Comparison of ENCODE assay signal across 13 cellular contexts in the genomic region with DNA sequence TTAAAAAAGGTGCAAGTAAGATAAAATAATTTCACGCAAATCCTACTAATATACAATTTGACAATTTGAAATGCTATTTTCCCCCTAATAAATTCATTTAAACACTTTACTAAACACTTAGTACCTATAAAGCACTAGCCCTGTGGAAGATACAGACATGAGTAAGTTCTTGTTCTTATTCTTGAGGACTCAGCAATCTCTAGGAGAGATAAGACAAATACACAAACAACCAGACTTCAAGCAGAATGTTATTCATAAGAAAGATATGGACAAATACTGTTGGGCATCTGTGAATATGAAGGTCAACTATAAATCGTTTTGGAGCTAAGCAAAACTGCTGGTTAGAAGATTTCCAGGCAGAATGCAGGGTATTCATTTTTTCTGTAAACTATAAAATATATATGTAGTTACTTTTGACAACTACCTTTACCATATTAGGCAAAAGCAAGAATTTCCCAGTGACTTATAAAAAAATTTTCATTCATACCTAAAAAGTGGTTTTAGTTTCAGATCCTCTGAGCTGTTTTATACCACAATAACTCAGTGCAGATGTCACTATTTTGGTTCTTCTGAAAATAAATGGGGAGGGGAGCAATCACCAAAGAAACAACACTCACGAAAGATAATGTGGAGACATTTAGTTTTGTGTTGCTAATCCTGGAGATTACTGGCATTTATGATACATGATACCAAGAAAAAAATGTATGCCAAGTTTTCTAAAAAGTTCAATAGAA. TPM values are rescaled to one million over a fixed set of nuclear protein-coding genes. Genes with fewer than 3 reads are reported as not detected.
DNase-seq lines count a peak whose midpoint lies in the region; ATAC-seq and TF ChIP-seq lines count a peak whose summit lies in the region.
"Had no signal": no experiment of that assay in that cellular context is flagged by ENCODE, and none has a peak within 500 bp of the region (broad histone marks: within the 10 kb centered on the region; RNA-seq: fewer than 3 reads in every experiment).

No MANE protein-coding gene starts in this region.

- H3K36me3 ChIP-seq in tibial nerve, result no peaks in the 10 kb centered on the region
- no peaks in the 10 kb centered on the region for H3K36me3 ChIP-seq in adrenal gland (replicated peaks in 1 of 2)
- H3K36me3 ChIP-seq: HAP-1, Peyer's patch had no signal

- intact Hi-C loops in adrenal gland (cut with DNase I), result no loop called here

- no peak for TF ChIP-seq EP300 in tibial nerve (IDR thresholded peaks at IDR 0.05)

- ATAC-seq in GM18505 (IDR thresholded peaks at IDR 0.05; ENCODE audit: unreplicated experiment) (peak; percentile 37), GM21390 (IDR thresholded peaks at IDR 0.05; ENCODE audit: unreplicated experiment) (peak; percentile 44), HG03378 (IDR thresholded peaks at IDR 0.05; ENCODE audit: unreplicated experiment) (peak; percentile 47)
- ATAC-seq: left colon had no signal

- H3K27ac ChIP-seq in tibial nerve, result no peak overlapping the region
- H3K27ac ChIP-seq in adrenal gland, result no peak overlapping the region
- H3K27ac ChIP-seq: epithelial cell of prostate, Peyer's patch had no signal

- no peaks in the 10 kb centered on the region for H3K9me3 ChIP-seq in tibial nerve
- no peaks in the 10 kb centered on the region for H3K9me3 ChIP-seq in adrenal gland (replicated peaks in 1 of 3)
- H3K9me3 ChIP-seq: HAP-1, Peyer's patch had no signal

- WGBS in tibial nerve, 2 donors, result 77% methylated on average over 3 of the region's 3 CpGs
- WGBS in adrenal gland, 4 donors, result 62 to 72% (median 66%) methylated on average over 3 of the region's 3 CpGs

- H3K27me3 ChIP-seq in tibial nerve (no peaks in the 10 kb centered on the region), adrenal gland (no peaks in the 10 kb centered on the region)
- H3K27me3 ChIP-seq: Peyer's patch had no signal

- TF ChIP-seq CTCF in tibial nerve (IDR thresholded peaks at IDR 0.05), result no peak
- TF ChIP-seq CTCF in adrenal gland (IDR thresholded peaks at IDR 0.05), result no peak

- H3K4me3 ChIP-seq in tibial nerve (no peak overlapping the region), adrenal gland (no peak overlapping the region)
- H3K4me3 ChIP-seq: HAP-1, Peyer's patch had no signal

- H3K4me1 ChIP-seq in tibial nerve, result peaks cover 0 to 15% (median 0%) of the 10 kb centered on the region in 4 donors
- peaks cover 3 to 19% of the 10 kb centered on the region in 2 donors for H3K4me1 ChIP-seq in adrenal gland (replicated peaks in 1 of 2)

- DNase-seq in germinal center (ENCODE audit: low spot score) (peak; percentile 26), tibial nerve (ENCODE audit: low spot score in 2 of 2) (no peak), HPDE6-E6E7 (ENCODE audit: extremely low spot score) (no peak), NCI-H446 treated with DMSO at 0.1 percent for 48 hours (lab: John Stamatoyannopoulos, UW) (no peak), adrenal gland (no peak)
- DNase-seq: activated CD4-positive, CD25-positive, alpha-beta regulatory T cell treated with anti-CD3 and anti-CD28 coated beads, Interleukin-2, amount 50 U/mL, for 72 hours; left colon; Peyer's patch had no signal

- TF ChIP-seq POLR2A in GM18505 (IDR thresholded peaks at IDR 0.05; ENCODE audit: borderline replicate concordance, extremely low read depth, insufficient read depth, insufficient read length) (no peak), tibial nerve (IDR thresholded peaks at IDR 0.05) (no peak), adrenal gland (IDR thresholded peaks at IDR 0.05) (no peak)

RNA-seq across cellular contexts. Expression of a gene that starts 3.8 kb away (rescaled TPM):
- 10 to 100 TPM; 31.2 to 47.5 (median 47.2) TPM for total RNA-seq in tibial nerve
- 100 to 1,000 TPM in 1 of 8 donors, 10 to 100 TPM in 7; 27.7 to 133 (median 67.0) TPM for total RNA-seq in adrenal gland
- 10 to 100 TPM; 12.7 to 46.9 (median 13.8) TPM for polyA plus RNA-seq in adrenal gland
